ENCODE assay signal across 20 cellular contexts in the genomic region with DNA sequence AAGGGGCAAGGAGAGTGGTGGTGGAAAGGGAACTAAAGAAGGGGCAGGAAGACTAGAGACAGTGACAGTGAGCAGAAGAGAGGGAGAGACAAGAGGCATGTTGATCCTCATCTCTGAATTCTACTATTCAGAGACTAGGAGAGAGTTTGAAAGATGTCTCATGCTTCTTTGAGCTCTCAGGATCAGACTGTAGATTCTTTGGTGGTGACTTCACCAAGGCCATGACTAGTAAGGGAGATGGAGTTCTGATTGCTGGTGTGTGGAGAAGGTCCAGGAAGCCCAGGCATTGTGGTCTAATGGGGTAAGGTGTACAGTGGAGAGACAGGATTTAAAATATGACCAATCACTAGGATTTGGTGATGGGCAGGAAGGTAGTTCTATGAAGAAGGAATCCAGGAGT. TPM values are rescaled to one million over a fixed set of nuclear protein-coding genes. Genes with fewer than 3 reads are reported as not detected.
DNase-seq lines count a peak whose midpoint lies in the region; ATAC-seq, FAIRE-seq and TF ChIP-seq lines count a peak whose summit lies in the region.
"Had no signal": no experiment of that assay in that cellular context is flagged by ENCODE, and none has a peak within 500 bp of the region (broad histone marks: within the 10 kb centered on the region; RNA-seq: fewer than 3 reads in every experiment).

No MANE protein-coding gene starts in this region.

- peak overlapping the region; percentile 55 for H3K27ac Mint-ChIP-seq in astrocyte (ENCODE audit: unreplicated experiment)
- H3K27ac Mint-ChIP-seq: CD8-positive, alpha-beta T cell; H9 had no signal

- DNase-seq in AG10803 (ENCODE audit: low read depth): peak; percentile 3
- DNase-seq in GM23248: peak; percentile 71
- DNase-seq in astrocyte (ENCODE audit: low read depth): no peak
- peak; percentile 47 for DNase-seq in kidney tubule cell (ENCODE audit: low spot score)
- no peak for DNase-seq in upper lobe of left lung
- no peak for DNase-seq in T-helper 2 cell
- DNase-seq in mucosa of gallbladder (ENCODE audit: low spot score): no peak
- DNase-seq: Calu3; CD8-positive, alpha-beta T cell; H9; KBM-7; NCI-H1105 treated with DMSO at 0.1 percent for 48 hours; NCI-H1694 had no signal

- no peaks in the 10 kb centered on the region for H3F3A ChIP-seq in GM23248 (ENCODE audit: insufficient read depth)

- H3K4me1 ChIP-seq in GM23248 (ENCODE audit: insufficient read depth) (peaks cover 11% of the 10 kb centered on the region), astrocyte (ENCODE audit: insufficient read depth, low read length) (no peaks in the 10 kb centered on the region), upper lobe of left lung (no peaks in the 10 kb centered on the region)

- no peaks in the 10 kb centered on the region for H3K9me3 Mint-ChIP-seq in astrocyte (ENCODE audit: unreplicated experiment)
- H3K9me3 Mint-ChIP-seq: H9 had no signal

- H3K9me3 ChIP-seq in GM23248 (ENCODE audit: low read depth) (no peaks in the 10 kb centered on the region), astrocyte (ENCODE audit: insufficient read depth, low read depth, low read length) (no peaks in the 10 kb centered on the region), upper lobe of left lung (no peaks in the 10 kb centered on the region)

- peaks cover 12% of the 10 kb centered on the region for H3K27me3 Mint-ChIP-seq in astrocyte (ENCODE audit: low read depth, unreplicated experiment)

- no peak overlapping the region for H3K4me2 ChIP-seq in GM23248 (ENCODE audit: unreplicated experiment)
- no peak overlapping the region for H3K4me2 ChIP-seq in astrocyte (ENCODE audit: low read length)

- H3K27me3 ChIP-seq in GM23248 (replicated peaks; ENCODE audit: insufficient read depth) (no peaks in the 10 kb centered on the region), astrocyte (ENCODE audit: insufficient read depth, low read length) (no peaks in the 10 kb centered on the region), upper lobe of left lung (no peaks in the 10 kb centered on the region)
- H3K27me3 ChIP-seq: BLaER1 treated with 17β-estradiol and CSF1 and Interleukin-3, amounts not matched to agents 10 nM and 100 nM had no signal

- H3K4me3 Mint-ChIP-seq in astrocyte (ENCODE audit: unreplicated experiment): no peak overlapping the region
- H3K4me3 Mint-ChIP-seq: CD8-positive, alpha-beta T cell; H9 had no signal

- peaks cover 2% of the 10 kb centered on the region; the same call in 1 of the 2 replicates for H3K9me2 ChIP-seq in GM23248 (ENCODE audit: insufficient read depth)

- TF ChIP-seq CTCF in AG10803 (conservative IDR thresholded peaks at IDR 0.05; ENCODE audit: low read length) (no peak), astrocyte (IDR thresholded peaks at IDR 0.05; ENCODE audit: insufficient read depth, low read depth, low read length) (no peak), upper lobe of left lung (IDR thresholded peaks at IDR 0.05) (no peak)

- H3K79me2 ChIP-seq in GM23248 (ENCODE audit: insufficient read depth): no peaks in the 10 kb centered on the region
- no peaks in the 10 kb centered on the region for H3K79me2 ChIP-seq in astrocyte (ENCODE audit: insufficient read depth, low read length)

- no peak for FAIRE-seq in astrocyte (lab: Jason Lieb, UNC)
- FAIRE-seq: A204.1, HepG2 had no signal

- H3K36me3 ChIP-seq in GM23248 (ENCODE audit: low read depth) (no peaks in the 10 kb centered on the region), astrocyte (ENCODE audit: insufficient read depth, low read length) (no peaks in the 10 kb centered on the region), upper lobe of left lung (no peaks in the 10 kb centered on the region)
- H3K36me3 ChIP-seq: BLaER1 treated with 17β-estradiol and CSF1 and Interleukin-3, amounts not matched to agents 10 nM and 100 nM had no signal

- peaks cover 6% of the 10 kb centered on the region for H3K4me1 Mint-ChIP-seq in astrocyte (ENCODE audit: low read depth, unreplicated experiment)

- H3K9ac ChIP-seq in GM23248 (no peak overlapping the region), astrocyte (ENCODE audit: low read length) (no peak overlapping the region)
- H3K9ac ChIP-seq: BLaER1 treated with 17β-estradiol and CSF1 and Interleukin-3, amounts not matched to agents 10 nM and 100 nM had no signal

- H4K20me1 ChIP-seq in GM23248 (ENCODE audit: insufficient read depth): no peaks in the 10 kb centered on the region
- H4K20me1 ChIP-seq in astrocyte (ENCODE audit: insufficient read depth, low read length): no peaks in the 10 kb centered on the region
- H4K20me1 ChIP-seq: BLaER1 treated with 17β-estradiol and CSF1 and Interleukin-3, amounts not matched to agents 10 nM and 100 nM had no signal

- in situ Hi-C loops in GM23248 (cut with MboI): no loop called here

- no peak for TF ChIP-seq EP300 in upper lobe of left lung (IDR thresholded peaks at IDR 0.05)

- H3K4me3 ChIP-seq in AG10803 (ENCODE audit: low read length) (no peak overlapping the region), GM23248 (no peak overlapping the region), astrocyte (ENCODE audit: insufficient read depth, low read depth, low read length) (no peak overlapping the region), upper lobe of left lung (no peak overlapping the region)
- H3K4me3 ChIP-seq: BLaER1 treated with 17β-estradiol and CSF1 and Interleukin-3, amounts not matched to agents 10 nM and 100 nM had no signal

- no peak overlapping the region for H2AFZ ChIP-seq in GM23248
- H2AFZ ChIP-seq in astrocyte (ENCODE audit: low read depth, low read length): no peak overlapping the region

- ATAC-seq in upper lobe of left lung (ENCODE audit: low FRiP score in 2 of 2) (no peak), HG03469 (IDR thresholded peaks at IDR 0.05; ENCODE audit: unreplicated experiment) (no peak)
- ATAC-seq: CD8-positive, alpha-beta T cell; Right ventricle myocardium inferior had no signal

- no peaks in the 10 kb centered on the region for H3K36me3 Mint-ChIP-seq in astrocyte (ENCODE audit: low read depth, unreplicated experiment)
- H3K36me3 Mint-ChIP-seq: CD8-positive, alpha-beta T cell had no signal

- TF ChIP-seq POLR2A in upper lobe of left lung (IDR thresholded peaks at IDR 0.05): no peak

- H3K27ac ChIP-seq in GM23248: no peak overlapping the region
- H3K27ac ChIP-seq in astrocyte (ENCODE audit: low read depth, low read length): no peak overlapping the region
- no peak overlapping the region for H3K27ac ChIP-seq in upper lobe of left lung
- H3K27ac ChIP-seq: BLaER1 treated with 17β-estradiol and CSF1 and Interleukin-3, amounts not matched to agents 10 nM and 100 nM had no signal

RNA-seq across cellular contexts. Expression of a gene that starts 0.7 kb away (rescaled TPM):
- total RNA-seq in GM23248 (2014; rRNA removed; shearing (Covaris generic)): not detected in 2 replicates
- polyA plus RNA-seq in GM23248 (2016; fragmentation: Nextera tagmentation; extraction: Ambion mirVana): not detected in 2 replicates
- total RNA-seq in astrocyte (not detected in 2 replicates), upper lobe of left lung (not detected), mucosa of gallbladder (not detected)
- total RNA-seq: Calu3; CD8-positive, alpha-beta T cell; H9; HepG2; NCI-H460; Right ventricle myocardium inferior; SK-MEL-5 had no signal
- polyA plus RNA-seq: HepG2 had no signal

RNA-seq across cellular contexts. Expression of a gene that starts 0.8 kb away (rescaled TPM):
- total RNA-seq in GM23248 (2014; rRNA removed; shearing (Covaris generic)): not detected in 2 replicates
- polyA plus RNA-seq in GM23248 (2016; fragmentation: Nextera tagmentation; extraction: Ambion mirVana): not detected in 2 replicates
- total RNA-seq in astrocyte (not detected in 2 replicates), upper lobe of left lung (not detected), mucosa of gallbladder (not detected)
- total RNA-seq: Calu3; CD8-positive, alpha-beta T cell; H9; HepG2; NCI-H460; Right ventricle myocardium inferior; SK-MEL-5 had no signal
- polyA plus RNA-seq: HepG2 had no signal

RNA-seq across cellular contexts. Expression of a gene that starts 39.7 kb away (rescaled TPM):
- not detected in 2 replicates for total RNA-seq in GM23248 (2014; rRNA removed; shearing (Covaris generic))
- not detected in 2 replicates for polyA plus RNA-seq in GM23248 (2016; fragmentation: Nextera tagmentation; extraction: Ambion mirVana)
- total RNA-seq in astrocyte (not detected in 2 replicates), upper lobe of left lung (not detected), mucosa of gallbladder (not detected)
- total RNA-seq: Calu3; CD8-positive, alpha-beta T cell; H9; HepG2; NCI-H460; Right ventricle myocardium inferior; SK-MEL-5 had no signal
- polyA plus RNA-seq: HepG2 had no signal

RNA-seq across cellular contexts. Expression of a gene that starts 51.3 kb away (rescaled TPM):
- not detected in 2 replicates for total RNA-seq in GM23248 (2014; rRNA removed; shearing (Covaris generic))
- polyA plus RNA-seq in GM23248 (2016; fragmentation: Nextera tagmentation; extraction: Ambion mirVana): not detected in 2 replicates
- total RNA-seq in astrocyte (not detected in 2 replicates), upper lobe of left lung (not detected), mucosa of gallbladder (not detected)
- total RNA-seq: Calu3; CD8-positive, alpha-beta T cell; H9; HepG2; NCI-H460; Right ventricle myocardium inferior; SK-MEL-5 had no signal
- polyA plus RNA-seq: HepG2 had no signal

Comparison
In these comparisons a context has a peak if more than half of its experiments do, and no peak if none do; other contexts are left out.
1. DNase-seq: peak in AG10803 (single experiment), GM23248 (single experiment) and kidney tubule cell (single experiment); none in astrocyte (single experiment), upper lobe of left lung (0 of 2), T-helper 2 cell (0 of 5) and mucosa of gallbladder (single experiment).